ENCODE assay signal across 1 cellular context in genomic region chr11:66842896-66843775, GRCh38.
A peak's percentile ranks its signal among the peaks of the same experiment; 100 is the strongest.
TF ChIP-seq lines count a peak whose summit lies in the region.

TSS of gene RCE1 (plus strand) at chr11:66843441. CDS start at chr11:66843456, 15 bp downstream.

TF ChIP-seq in WTC11, 78 proteins besides CTCF, POLR2A, EP300 and RAD21 (continued from another document):
- peak; percentile 82; the same call in 1 of the 2 replicates for TF ChIP-seq ZBTB43 (CRISPR knock-in tag; IDR thresholded peaks at IDR 0.05)
- TF ChIP-seq ZNF232 (CRISPR knock-in tag; IDR thresholded peaks at IDR 0.05), result no peak
- peak; percentile 31; the same call in 1 of the 2 replicates for TF ChIP-seq GABPB1 (CRISPR knock-in tag; IDR thresholded peaks at IDR 0.05)
- TF ChIP-seq TEAD1 (CRISPR knock-in tag; IDR thresholded peaks at IDR 0.05), result peak; percentile 61
- 0 out of 2 replicates have a peak, but pooled peaks have one; percentile 65 for TF ChIP-seq ELF4 (CRISPR knock-in tag; IDR thresholded peaks at IDR 0.05; ENCODE audit: low read depth)
- peak; percentile 86 for TF ChIP-seq ZNF263 (CRISPR knock-in tag; IDR thresholded peaks at IDR 0.05; ENCODE audit: low read depth)
- TF ChIP-seq AR (CRISPR knock-in tag; IDR thresholded peaks at IDR 0.05), result no peak
- peak; percentile 44; the same call in 1 of the 2 replicates for TF ChIP-seq HMGXB4 (CRISPR knock-in tag; IDR thresholded peaks at IDR 0.05)
- peak; percentile 83; the same call in 1 of the 2 replicates for TF ChIP-seq EMX1 (CRISPR knock-in tag; IDR thresholded peaks at IDR 0.05)
- no peak for TF ChIP-seq ERG (CRISPR knock-in tag; IDR thresholded peaks at IDR 0.05)
- TF ChIP-seq NFE2L1 (CRISPR knock-in tag; IDR thresholded peaks at IDR 0.05), result peak; percentile 71; the same call in 1 of the 2 replicates
- TF ChIP-seq CDX4 (CRISPR knock-in tag; IDR thresholded peaks at IDR 0.05; ENCODE audit: borderline replicate concordance), result no peak
- TF ChIP-seq TP53 (CRISPR knock-in tag; IDR thresholded peaks at IDR 0.05), result peak; percentile 84; the same call in 1 of the 2 replicates
- TF ChIP-seq SOX15 (CRISPR knock-in tag; IDR thresholded peaks at IDR 0.05), result no peak
- TF ChIP-seq USF2 (CRISPR knock-in tag; IDR thresholded peaks at IDR 0.05), result peak; percentile 61
- peak; percentile 78; the same call in 1 of the 2 replicates for TF ChIP-seq FOXP1 (CRISPR knock-in tag; IDR thresholded peaks at IDR 0.05; ENCODE audit: borderline replicate concordance)
- TF ChIP-seq MYBL2 (CRISPR knock-in tag; IDR thresholded peaks at IDR 0.05), result peak; percentile 83; the same call in 1 of the 2 replicates
- peak; percentile 97; the same call in 1 of the 2 replicates for TF ChIP-seq KAT7 (CRISPR knock-in tag; IDR thresholded peaks at IDR 0.05; ENCODE audit: borderline replicate concordance)
- TF ChIP-seq ATF3 (CRISPR knock-in tag; conservative IDR thresholded peaks at IDR 0.05), result no peak
- TF ChIP-seq SP1 (CRISPR knock-in tag; conservative IDR thresholded peaks at IDR 0.05), result peak; percentile 99
- TF ChIP-seq NFYB (CRISPR knock-in tag; conservative IDR thresholded peaks at IDR 0.05; ENCODE audit: low read depth), result peak; percentile 34; the same call in 1 of the 2 replicates
- TF ChIP-seq RELA (CRISPR knock-in tag; IDR thresholded peaks at IDR 0.05; ENCODE audit: borderline replicate concordance), result 0 out of 2 replicates have a peak, but pooled peaks have one; percentile 19
- no peak for TF ChIP-seq TEAD4 (CRISPR knock-in tag; IDR thresholded peaks at IDR 0.05)
- peak; percentile 88; the same call in 1 of the 2 replicates for TF ChIP-seq ATF1 (CRISPR knock-in tag; IDR thresholded peaks at IDR 0.05)
- peak; percentile 99 for TF ChIP-seq CREM (CRISPR knock-in tag; IDR thresholded peaks at IDR 0.05)
- TF ChIP-seq TCF7 (CRISPR knock-in tag; IDR thresholded peaks at IDR 0.05; ENCODE audit: low read depth), result no peak
- TF ChIP-seq ZNF512 (CRISPR knock-in tag; IDR thresholded peaks at IDR 0.05; ENCODE audit: borderline replicate concordance), result no peak
- peak; percentile 67; the same call in 1 of the 2 replicates for TF ChIP-seq PRRX2 (CRISPR knock-in tag; IDR thresholded peaks at IDR 0.05)
- 0 out of 2 replicates have a peak, but pooled peaks have one; percentile 15 for TF ChIP-seq E2F1 (CRISPR knock-in tag; IDR thresholded peaks at IDR 0.05)
- 0 out of 2 replicates have a peak, but pooled peaks have one; percentile 57 for TF ChIP-seq CBFB (CRISPR knock-in tag; IDR thresholded peaks at IDR 0.05; ENCODE audit: low read depth)
